12 cellular contexts compared by ENCODE assay signal in genomic region chr12:120100630-120101029, GRCh38. TPM values are rescaled to one million over a fixed set of nuclear protein-coding genes. Genes with fewer than 3 reads are reported as not detected.
DNase-seq lines count a peak whose midpoint lies in the region; ATAC-seq, FAIRE-seq and TF ChIP-seq lines count a peak whose summit lies in the region.
"Had no signal": no experiment of that assay in that cellular context is flagged by ENCODE, and none has a peak within 500 bp of the region (broad histone marks: within the 10 kb centered on the region; RNA-seq: fewer than 3 reads in every experiment).

No MANE protein-coding gene starts in this region.

- over 99% methylated on average over 21 of the region's 21 CpGs for WGBS in GM12878 (ENCODE audit: insufficient coverage, insufficient replicate concordance, low lambda C conversion rate, missing lambda C conversion rate)

- no peak for TF ChIP-seq EP300 in GM12878 (IDR thresholded peaks at IDR 0.05; ENCODE audit: borderline replicate concordance in 1 of 2, control insufficient read depth in 1 of 2, low read depth in 2 of 2, low read length in 2 of 2)

- peaks cover 63% of the 10 kb centered on the region for H3K36me3 ChIP-seq in HUES6 (ENCODE audit: control insufficient read depth, insufficient read depth, low read length)
- peaks cover 39 to 75% of the 10 kb centered on the region in 2 experiments for H3K36me3 ChIP-seq in GM12878 (ENCODE audit: control insufficient read depth in 2 of 2, insufficient read depth in 2 of 2, low read length in 1 of 2)
- peaks cover 57% of the 10 kb centered on the region for H3K36me3 ChIP-seq in right atrium auricular region
- peaks cover 34 to 49% (median 39%) of the 10 kb centered on the region in 3 donors for H3K36me3 ChIP-seq in skeletal muscle tissue (ENCODE audit: control insufficient read depth in 3 of 3, insufficient read depth in 3 of 3, low read length in 3 of 3)

- H3K27me3 ChIP-seq in HUES6 (ENCODE audit: control insufficient read depth, insufficient read depth, low read length) (no peaks in the 10 kb centered on the region), GM12878 (replicated peaks in 1 of 2; ENCODE audit: control insufficient read depth in 2 of 2, insufficient read depth in 2 of 2, low read length in 1 of 2) (no peaks in the 10 kb centered on the region), right atrium auricular region (no peaks in the 10 kb centered on the region), skeletal muscle tissue (ENCODE audit: control insufficient read depth in 3 of 3, insufficient read depth in 3 of 3, low read length in 3 of 3) (no peaks in the 10 kb centered on the region)

- intact Hi-C loops in GM12878 (cut with micrococcal nuclease; ENCODE audit: unreplicated experiment) = no loop called here

- POLR2A ChIA-PET in GM12878 (lab: Charles Lee) = interaction anchor here (1.6 kb wide), 1 partner anchor 18 kb away, joined by 6 read pairs; no protein-coding TSS in a partner anchor

- no peak for TF ChIP-seq POLR2A in GM12878 (IDR thresholded peaks at IDR 0.05; ENCODE audit: low read depth, low read length)

- no TSS peak for BruUV-seq in GM12878 (replicated peaks; lab: Mats Ljungman, UMichigan)

- in situ Hi-C loops in GM12878 (cut with MboI) = no loop called here

- CTCF ChIA-PET in GM12878 (lab: Yijun Ruan, JAX) = interaction anchor here (0.7 to 1.2 kb wide), 3 partner anchors 13 to 100 kb away, joined by 3 to 4 read pairs (median 3); partner anchors contain the start of gene RPLP0

- DNase-seq in GM12878 (ENCODE audit: low read depth, low spot score) (no peak), right atrium auricular region (ENCODE audit: low spot score) (peak; percentile 79), T-helper 2 cell (no peak)
- DNase-seq in stimulated activated naive CD8-positive, alpha-beta T cell treated with anti-CD3 and anti-CD28 coated beads, Interleukin-15, Interleukin-2, amounts not matched to agents 100 U/mL and 50 U/mL, for 24 hours = no peak
- DNase-seq: GDM1, NCI-H510A treated with DMSO at 0.1 percent for 48 hours, T1000 had no signal

- H3K27ac ChIP-seq in HUES6 (ENCODE audit: low read depth, low read length) = 0 out of 2 replicates have a peak overlapping the region, but pooled peaks have one; percentile 3
- H3K27ac ChIP-seq in GM12878 (ENCODE audit: control insufficient read depth, insufficient read depth) = peak overlapping the region; percentile 27; the same call in 1 of the 2 replicates
- H3K27ac ChIP-seq in right atrium auricular region = peak overlapping the region; percentile 40 to 63
- peak overlapping the region; percentile 87 for H3K27ac ChIP-seq in skeletal muscle tissue (ENCODE audit: low read depth, low read length)

- H3K9ac ChIP-seq in HUES6 (ENCODE audit: low read length) (no peak overlapping the region), GM12878 (ENCODE audit: control insufficient read depth, insufficient read depth, low read length) (no peak overlapping the region), skeletal muscle tissue (ENCODE audit: low read depth in 1 of 3, low read length in 3 of 3) (peak overlapping the region; percentile 59 to 76 (median 61))

- no peaks in the 10 kb centered on the region for H3K9me3 ChIP-seq in HUES6 (ENCODE audit: control insufficient read depth, insufficient read depth, low read depth, low read length)
- H3K9me3 ChIP-seq in GM12878 (replicated peaks; ENCODE audit: control insufficient read depth, insufficient read depth, low read length) = no peaks in the 10 kb centered on the region
- no peaks in the 10 kb centered on the region for H3K9me3 ChIP-seq in right atrium auricular region
- H3K9me3 ChIP-seq in skeletal muscle tissue (ENCODE audit: control insufficient read depth in 3 of 3, low read length in 3 of 3) = no peaks in the 10 kb centered on the region

- SMC1A ChIA-PET in GM12878 (lab: Charles Lee; ENCODE audit: uncharacterized antibody, unreplicated experiment) = interaction anchor here (1.0 to 1.1 kb wide), 2 partner anchors 20 to 34 kb away, joined by 3 read pairs; no protein-coding TSS in a partner anchor

- no peak for TF ChIP-seq RAD21 in GM12878 (IDR thresholded peaks at IDR 0.05; ENCODE audit: insufficient read depth, low read depth, low read length)

- FAIRE-seq in GM12878 (lab: Jason Lieb, UNC) = no peak
- FAIRE-seq: keratinocyte had no signal

- H3K4me2 ChIP-seq in GM12878 (ENCODE audit: control insufficient read depth, insufficient read depth) = no peak overlapping the region; the same call in 1 of the 2 replicates

- TF ChIP-seq CTCF in GM12878 (IDR thresholded peaks at IDR 0.05 in 2 of 3, conservative IDR thresholded peaks at IDR 0.05 in 1 of 3; ENCODE audit: control insufficient read depth in 2 of 3, extremely low read depth in 1 of 3, insufficient read depth in 1 of 3, low read depth in 3 of 3, low read length in 3 of 3) = no peak
- no peak for TF ChIP-seq CTCF in right atrium auricular region (IDR thresholded peaks at IDR 0.05)

- H4K20me1 ChIP-seq in GM12878 (ENCODE audit: control insufficient read depth, insufficient read depth) = no peaks in the 10 kb centered on the region; the same call in 1 of the 2 replicates

- peaks cover 43% of the 10 kb centered on the region for H3K79me2 ChIP-seq in GM12878 (ENCODE audit: control insufficient read depth, insufficient read depth, low read length)

- RAD21 ChIA-PET in GM12878 (lab: Charles Lee; ENCODE audit: unreplicated experiment) = interaction anchor here (1.6 to 2.0 kb wide), 2 partner anchors 10 to 16 kb away, joined by 4 to 6 read pairs; partner anchors contain the start of gene RAB35

- no peak overlapping the region for H2AFZ ChIP-seq in GM12878 (ENCODE audit: control insufficient read depth, low read depth, low read length)

- ATAC-seq in GM12878 = no peak
- ATAC-seq in stimulated activated naive CD8-positive, alpha-beta T cell treated with anti-CD3 and anti-CD28 coated beads, Interleukin-15, Interleukin-2, amounts not matched to agents 100 U/mL and 50 U/mL, for 24 hours = no peak
- ATAC-seq in GM19397 (IDR thresholded peaks at IDR 0.05; ENCODE audit: unreplicated experiment) = no peak
- ATAC-seq in HG03439 (IDR thresholded peaks at IDR 0.05; ENCODE audit: unreplicated experiment) = no peak

- H3K4me3 ChIP-seq in HUES6 (ENCODE audit: low read depth, low read length) = no peak overlapping the region
- no peak overlapping the region for H3K4me3 ChIP-seq in GM12878
- no peak overlapping the region for H3K4me3 ChIP-seq in right atrium auricular region
- peak overlapping the region in 2 of 3 donors; percentile 35 to 40 for H3K4me3 ChIP-seq in skeletal muscle tissue (ENCODE audit: low read length in 3 of 3)

- peaks cover 8% of the 10 kb centered on the region for H3K4me1 ChIP-seq in HUES6 (ENCODE audit: control insufficient read depth, insufficient read depth, low read length)
- peaks cover 16% of the 10 kb centered on the region for H3K4me1 ChIP-seq in GM12878 (ENCODE audit: control insufficient read depth, insufficient read depth, low read length)
- peaks cover 0 to 33% of the 10 kb centered on the region in 2 donors for H3K4me1 ChIP-seq in right atrium auricular region
- H3K4me1 ChIP-seq in skeletal muscle tissue (ENCODE audit: control insufficient read depth in 3 of 3, insufficient read depth in 3 of 3, low read length in 3 of 3) = peaks cover 28 to 40% (median 40%) of the 10 kb centered on the region in 3 donors

TF ChIP-seq in GM12878, 131 proteins besides CTCF, POLR2A, EP300 and RAD21:
- TF ChIP-seq SUZ12 (IDR thresholded peaks at IDR 0.05; ENCODE audit: unreplicated experiment) = no peak
- no peak for TF ChIP-seq JUNB (IDR thresholded peaks at IDR 0.05)
- TF ChIP-seq IRF3 (IDR thresholded peaks at IDR 0.05) = no peak
- no peak for TF ChIP-seq RUNX3 (IDR thresholded peaks at IDR 0.05; ENCODE audit: low read length)
TF ChIP-seq in GM12878: peak in this region for 0.

RNA-seq across cellular contexts. Expression of gene RAB35, which starts 15.9 kb away (rescaled TPM):
- total RNA-seq in GM12878 (2013; cell fraction: nucleolus; rRNA removed) = 17.3 and 17.4 TPM in 2 replicates
- total RNA-seq in GM12878 (2014; rRNA removed) = 50.6 and 57.2 TPM in 2 replicates
- total RNA-seq in GM12878 (2014; rRNA removed; fragmentation: Illumina TruSeq; extraction: Trizol) = 33.1 and 37.3 TPM in 2 replicates
- total RNA-seq in GM12878 (2021) = 89.4 and 99.2 TPM in 2 replicates
- 30.2 TPM for polyA plus RNA-seq in GM12878 (2011; ENCODE audit: low read depth)
- polyA plus RNA-seq in GM12878 (2011; rRNA removed) = 68.7 and 87.1 TPM in 2 replicates
- polyA plus RNA-seq in GM12878 (2011; cell fraction: cytosol; rRNA removed) = 67.3 and 76.1 TPM in 2 replicates
- polyA plus RNA-seq in GM12878 (2011; cell fraction: nucleus; rRNA removed) = 75.4 and 101 TPM in 2 replicates
- 56.3 and 69.3 TPM in 2 replicates for polyA plus RNA-seq in GM12878 (2012)
- polyA plus RNA-seq in GM12878 (2014; fragmentation: Illumina TruSeq; extraction: Trizol) = 28.9 and 44.7 TPM in 2 replicates
- polyA plus RNA-seq in GM12878 (2014; fragmentation: Nextera tagmentation; extraction: Ambion mirVana) = 1 to 10 TPM in 1 of 2 experiments, under 1 TPM in 1; 0.76 to 2.0 TPM
- polyA plus RNA-seq in GM12878 (2014; rRNA removed) = 73.0 and 78.9 TPM in 2 replicates
- 10 to 100 TPM; 42.4 to 42.9 TPM for polyA plus RNA-seq in GM12878 (2016; fragmentation: Nextera tagmentation; extraction: Ambion mirVana)
- polyA minus RNA-seq in GM12878 (2011; rRNA and poly(A)+ RNA removed) = 59.2 and 76.6 TPM in 2 replicates
- 26.9 and 27.4 TPM in 2 replicates for polyA minus RNA-seq in GM12878 (2011; cell fraction: cytosol; rRNA and poly(A)+ RNA removed)
- polyA minus RNA-seq in GM12878 (2011; cell fraction: nucleus; rRNA and poly(A)+ RNA removed) = 8.9 and 19.6 TPM in 2 replicates
- total RNA-seq in right atrium auricular region = 10 to 100 TPM; 13.4 to 17.6 TPM
- 15.1 TPM for total RNA-seq in skeletal muscle tissue

Comparison
In these comparisons a context has a peak if more than half of its experiments do, and no peak if none do; other contexts are left out.
1. H3K27ac ChIP-seq: peak in every context shown above with its lines; median percentile 87 in skeletal muscle tissue; 52 in right atrium auricular region; 27 in GM12878; 3 in HUES6.
2. H3K4me3 ChIP-seq: peak in skeletal muscle tissue (2 of 3); none in HUES6 (single experiment), GM12878 (single experiment) and right atrium auricular region (0 of 2).
3. H3K9ac ChIP-seq: peak in skeletal muscle tissue (3 of 3); none in HUES6 (single experiment) and GM12878 (single experiment).